33 cellular contexts compared by ENCODE assay signal in the genomic region with DNA sequence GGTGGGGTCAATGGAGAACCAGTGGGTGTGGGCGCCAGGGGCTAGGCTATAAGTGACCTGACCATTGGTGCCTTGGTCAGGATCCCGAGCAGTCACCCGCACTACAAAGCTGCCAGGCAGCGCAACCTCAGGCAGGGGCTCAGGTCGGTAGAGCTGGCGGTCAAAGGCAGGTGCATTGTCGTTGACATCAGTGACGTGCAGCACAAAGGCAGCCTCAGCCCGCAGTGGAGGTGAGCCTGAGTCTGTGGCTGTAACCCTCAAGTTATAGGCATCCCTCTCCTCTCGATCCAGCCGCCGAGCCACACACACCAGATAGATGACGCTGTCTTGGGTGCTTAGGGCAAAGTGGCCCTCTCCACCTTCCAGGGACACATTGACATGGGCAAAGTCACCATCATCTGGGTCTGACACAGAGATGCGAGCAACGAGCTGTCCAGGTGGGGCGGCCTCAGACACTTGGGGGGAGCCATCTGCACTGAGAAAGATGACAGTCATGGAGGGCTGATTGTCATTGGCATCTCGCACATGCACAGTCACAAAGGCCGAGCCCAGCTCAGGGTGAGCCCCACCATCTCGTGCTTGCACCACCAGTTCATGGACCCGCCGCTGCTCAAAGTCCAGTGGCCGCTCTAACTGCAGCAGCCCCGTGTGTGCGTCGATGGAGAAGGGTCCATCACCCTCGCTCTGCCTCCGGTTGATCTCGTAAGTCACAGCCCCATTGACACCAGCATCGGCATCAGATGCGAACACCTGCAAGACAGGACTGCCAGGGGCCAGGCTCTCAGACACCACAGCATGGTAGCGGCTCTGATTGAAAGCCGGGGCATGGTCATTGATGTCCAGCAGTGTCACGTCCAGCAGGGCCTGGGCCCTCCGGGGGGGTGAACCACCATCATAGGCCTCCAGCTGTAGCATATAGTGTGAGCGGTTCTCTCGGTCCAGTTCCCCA.
"Had no signal": no experiment of that assay in that cellular context is flagged by ENCODE, and none has a peak within 500 bp of the region (broad histone marks: within the 10 kb centered on the region; RNA-seq: fewer than 3 reads in every experiment).

No MANE protein-coding gene starts in this region.

- H3K27me3 ChIP-seq: body of pancreas, Peyer's patch had no signal

- H3K9me3 ChIP-seq: body of pancreas, Peyer's patch had no signal

- H3K4me3 ChIP-seq: body of pancreas, Peyer's patch had no signal

- FAIRE-seq: astrocyte, bronchial epithelial cell had no signal

- H3K9ac ChIP-seq: KMS-11 had no signal

- ATAC-seq: activated CD8-positive, alpha-beta memory T cell treated with anti-CD3 and anti-CD28 coated beads, Interleukin-2, amount 10 ng/mL, durations not matched to agents 7 days and 5 days; body of pancreas; PC-3 had no signal

- DNase-seq: activated CD4-positive, alpha-beta memory T cell treated with anti-CD3 and anti-CD28 coated beads, Interleukin-2, amount 10 ng/mL, durations not matched to agents 7 days and 5 days; activated CD4-positive, alpha-beta T cell treated with anti-CD3 and anti-CD28 coated beads for 1 hour; activated CD4-positive, alpha-beta T cell treated with anti-CD3 and anti-CD28 coated beads for 48 hours; activated CD4-positive, CD25-positive, alpha-beta regulatory T cell; activated CD8-positive, alpha-beta memory T cell treated with anti-CD3 and anti-CD28 coated beads for 24 hours; activated CD8-positive, alpha-beta memory T cell treated with anti-CD3 and anti-CD28 coated beads, Interleukin-2, amount 10 ng/mL, durations not matched to agents 7 days and 5 days; activated CD8-positive, alpha-beta memory T cell treated with anti-CD3 and anti-CD28 coated beads, Interleukin-2, amount 50 U/mL, for 48 hours; activated gamma-delta T cell; activated naive CD4-positive, alpha-beta T cell treated with Interleukin-2 at 50 U/mL for 16 hours; activated naive CD8-positive, alpha-beta T cell treated with anti-CD3 and anti-CD28 coated beads, Interleukin-2, amount 10 ng/mL, durations not matched to agents 7 days and 5 days; activated T-cell treated with anti-CD3 and anti-CD28 coated beads, Interleukin-2, amount 50 U/mL, for 1 hour; body of pancreas; MM.1S; MV-4-11; NCI-H1092; NCI-H1436 treated with DMSO at 0.1 percent for 48 hours; NCI-H1694 treated with DMSO at 0.1 percent for 48 hours; NCI-H2029; NCI-H345; NCI-H524 treated with DMSO at 0.1 percent for 48 hours; NCI-H748 treated with DMSO at 0.1 percent for 48 hours; NK-92 treated with Interleukin-12 subunit alpha and Interleukin-12 subunit beta, amount 100 ng/mL, for 24 hours; PC-3; Peyer's patch; Right ventricle myocardium superior; RPMI8226; SW 1271; T-helper 1 cell; T-helper 9 cell; WERI-Rb-1 had no signal

- H3K27ac ChIP-seq: body of pancreas, KMS-11, Peyer's patch, WERI-Rb-1 had no signal

- H3K36me3 ChIP-seq: Peyer's patch had no signal
